ENCODE assay signal across 8 cellular contexts in the genomic region with DNA sequence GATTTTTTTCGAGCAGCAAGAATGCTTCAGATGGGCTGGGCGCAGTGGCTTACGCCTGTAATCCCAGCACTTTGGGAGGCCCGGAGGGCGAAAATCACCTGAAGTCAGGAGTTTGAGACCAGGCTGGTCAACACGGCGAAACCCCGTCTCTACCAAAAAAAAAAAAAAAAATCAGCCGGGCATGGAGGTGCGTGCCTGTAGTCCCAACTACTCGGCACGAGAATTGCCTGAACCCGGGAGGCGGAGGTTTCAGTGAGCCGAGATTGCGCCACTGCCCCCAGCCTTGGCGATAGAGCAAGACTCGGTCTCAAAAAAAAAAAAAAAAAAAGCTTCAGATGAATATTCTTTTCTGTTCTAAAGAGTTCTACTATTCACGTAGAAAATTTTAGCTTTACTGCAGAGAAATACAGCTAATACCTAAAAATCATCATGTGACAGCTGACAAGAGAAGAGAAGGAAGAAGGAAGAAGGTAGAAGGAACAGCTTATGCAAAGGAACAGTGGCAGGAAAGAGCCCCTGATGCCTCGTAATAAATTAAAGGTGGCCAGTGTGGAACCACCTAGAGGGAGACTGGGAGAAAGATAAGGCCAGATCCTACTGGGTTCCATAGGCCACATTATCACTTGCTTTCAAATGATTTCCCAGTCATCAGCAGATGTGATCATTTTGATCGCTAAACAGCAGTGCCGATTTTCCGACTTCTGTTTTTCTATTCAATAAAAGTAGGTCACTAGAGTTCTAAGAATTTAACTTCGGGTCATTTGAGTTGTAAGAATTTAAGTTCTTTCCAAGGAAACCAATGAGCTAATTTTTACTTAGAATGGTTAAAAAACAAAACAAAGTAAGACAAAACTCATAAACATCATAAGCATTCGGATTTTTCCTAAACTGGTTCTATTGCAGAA. TPM values are rescaled to one million over a fixed set of nuclear protein-coding genes. Genes with fewer than 3 reads are reported as not detected.
A peak's percentile ranks its signal among the peaks of the same experiment; 100 is the strongest.
DNase-seq lines count a peak whose midpoint lies in the region; ATAC-seq and TF ChIP-seq lines count a peak whose summit lies in the region.

No MANE protein-coding gene starts in this region.

- CTCF ChIA-PET in CD4-positive, alpha-beta T cell (lab: Charles Lee), result interaction anchor here (0.6 to 1.5 kb wide), 4 partner anchors 16 to 204 kb away, joined by 3 to 6 read pairs (median 4); no protein-coding TSS in a partner anchor

- H3K27ac ChIP-seq in CD4-positive, alpha-beta T cell (ENCODE audit: low read depth, low read length), result no peak overlapping the region
- no peak overlapping the region for H3K27ac ChIP-seq in duodenal mucosa (ENCODE audit: low read depth, low read length)

- no peak for DNase-seq in CD4-positive, alpha-beta T cell
- DNase-seq in MV-4-11 (lab: John Stamatoyannopoulos, UW) (peak; percentile 18), nephron progenitor cell (no peak), EL (no peak), hippocampal formation (lab: John Stamatoyannopoulos, UW) (no peak)

- H3K27me3 ChIP-seq in CD4-positive, alpha-beta T cell (ENCODE audit: control insufficient read depth, insufficient read depth, low read length), result no peaks in the 10 kb centered on the region
- H3K27me3 ChIP-seq in duodenal mucosa (ENCODE audit: control insufficient read depth in 1 of 2, insufficient read depth in 2 of 2, low read length in 2 of 2), result no peaks in the 10 kb centered on the region

- H3K4me3 Mint-ChIP-seq in CD4-positive, alpha-beta T cell, result peak overlapping the region; percentile 92
- peak overlapping the region; percentile 99 for H3K4me3 Mint-ChIP-seq in nephron progenitor cell

- H3K36me3 ChIP-seq in duodenal mucosa (ENCODE audit: control insufficient read depth in 1 of 2, insufficient read depth in 2 of 2, low read length in 2 of 2), result no peaks in the 10 kb centered on the region

- H3K4me1 Mint-ChIP-seq in CD4-positive, alpha-beta T cell (ENCODE audit: low read depth), result peaks cover 52% of the 10 kb centered on the region
- H3K4me1 Mint-ChIP-seq in nephron progenitor cell, result peaks cover 49% of the 10 kb centered on the region

- no peaks in the 10 kb centered on the region for H3K27me3 Mint-ChIP-seq in CD4-positive, alpha-beta T cell
- H3K27me3 Mint-ChIP-seq in nephron progenitor cell (ENCODE audit: low read depth, poor library complexity), result peaks cover 8% of the 10 kb centered on the region

- peak overlapping the region; percentile 83 for H3K27ac Mint-ChIP-seq in CD4-positive, alpha-beta T cell
- H3K27ac Mint-ChIP-seq in nephron progenitor cell, result no peak overlapping the region

- intact Hi-C loops in CD4-positive, alpha-beta T cell (cut with DNase I, micrococcal nuclease), result loop anchor here in 1 of 2 experiments (5.0 to 10.0 kb wide), 4 partner anchors 39 to 574 kb away; no protein-coding TSS in a partner anchor

- H3K9me3 ChIP-seq in CD4-positive, alpha-beta T cell (ENCODE audit: control insufficient read depth, low read length), result no peaks in the 10 kb centered on the region
- H3K9me3 ChIP-seq in duodenal mucosa (ENCODE audit: control insufficient read depth in 1 of 2, low read length in 2 of 2), result no peaks in the 10 kb centered on the region

- H3K4me3 ChIP-seq in duodenal mucosa (ENCODE audit: low read depth in 1 of 2, low read length in 2 of 2), result peak overlapping the region; percentile 79 to 92

- POLR2A ChIA-PET in CD4-positive, alpha-beta T cell (lab: Charles Lee), result interaction anchor here (0.9 to 1.8 kb wide), 7 partner anchors 16 to 968 kb away, joined by 3 to 9 read pairs (median 3); partner anchors contain the start of gene STT3B

- no peak for TF ChIP-seq CTCF in CD4-positive, alpha-beta T cell (IDR thresholded peaks at IDR 0.05)
- no peak for TF ChIP-seq CTCF in nephron progenitor cell (IDR thresholded peaks at IDR 0.05)

- no peaks in the 10 kb centered on the region for H3K9me3 Mint-ChIP-seq in CD4-positive, alpha-beta T cell
- peaks cover 3% of the 10 kb centered on the region for H3K9me3 Mint-ChIP-seq in nephron progenitor cell

- peaks cover 43% of the 10 kb centered on the region for H3K36me3 Mint-ChIP-seq in CD4-positive, alpha-beta T cell (ENCODE audit: low read depth)
- peaks cover 17% of the 10 kb centered on the region for H3K36me3 Mint-ChIP-seq in nephron progenitor cell (ENCODE audit: low read depth)

- no peak for ATAC-seq in CD4-positive, alpha-beta T cell (ENCODE audit: poor library complexity)
- ATAC-seq in GM19452 (IDR thresholded peaks at IDR 0.05; ENCODE audit: unreplicated experiment) (no peak), GM18502 (IDR thresholded peaks at IDR 0.05; ENCODE audit: poor library complexity, unreplicated experiment) (no peak)

- H3K4me1 ChIP-seq in duodenal mucosa (ENCODE audit: control insufficient read depth in 1 of 2, insufficient read depth in 2 of 2, low read length in 2 of 2), result peaks cover 0 to 8% of the 10 kb centered on the region in 2 donors

- peak overlapping the region; percentile 35 to 84 for H3K9ac ChIP-seq in duodenal mucosa (ENCODE audit: low read depth in 1 of 2, low read length in 2 of 2)

RNA-seq across cellular contexts. Expression of gene CMTM6, which starts 1.5 kb away (rescaled TPM):
- total RNA-seq in CD4-positive, alpha-beta T cell, result 10 to 100 TPM; 36.5 to 37.8 TPM
